ENCODE assay signal across 8 cellular contexts in the genomic region with DNA sequence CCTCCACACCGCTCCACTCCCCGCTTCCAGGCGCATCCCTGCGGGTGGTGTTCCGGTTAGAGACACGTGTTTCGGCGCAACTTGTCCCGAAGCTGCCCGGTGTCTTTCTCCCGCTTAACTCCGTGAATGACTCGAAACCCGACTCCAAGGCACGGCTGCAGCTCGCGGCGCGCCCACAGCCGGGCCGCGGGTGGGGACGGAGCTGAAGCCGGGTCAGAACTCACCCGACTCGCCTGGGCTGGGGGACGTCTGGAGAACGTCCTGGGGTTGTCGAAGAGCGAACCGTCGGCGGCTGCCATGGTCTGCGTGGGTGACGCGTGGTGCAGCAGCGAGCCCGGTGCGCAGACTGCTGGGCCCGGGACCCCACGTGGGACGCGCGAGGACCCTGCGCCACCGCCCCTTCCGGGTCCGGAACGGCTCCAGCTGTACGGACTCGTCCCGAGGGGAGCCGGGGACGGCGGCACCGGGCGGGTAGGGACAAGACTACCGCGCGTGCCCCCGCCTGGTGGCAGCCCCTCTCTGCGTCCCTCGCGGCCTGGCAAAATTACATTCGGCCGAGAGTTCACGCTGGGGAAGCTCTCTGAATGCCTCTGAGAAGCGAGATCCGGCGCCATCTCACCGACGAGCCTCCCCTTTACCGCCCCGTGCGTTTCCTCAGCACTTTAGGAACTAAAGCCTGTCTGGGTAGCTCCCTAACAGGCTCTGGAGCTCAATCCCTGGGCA. TPM values are rescaled to one million over a fixed set of nuclear protein-coding genes. Genes with fewer than 3 reads are reported as not detected.
DNase-seq lines count a peak whose midpoint lies in the region; ATAC-seq and TF ChIP-seq lines count a peak whose summit lies in the region.

A gene (minus strand): TSS at position 348 of the 723 bp plus-strand sequence. CDS start 49 bp downstream, at position 299.

- no peaks in the 10 kb centered on the region for H3K27me3 Mint-ChIP-seq in CD4-positive, CD25-positive, alpha-beta regulatory T cell
- H3K27me3 Mint-ChIP-seq in endothelial cell (ENCODE audit: unreplicated experiment) = peaks cover 8% of the 10 kb centered on the region

- H3K36me3 Mint-ChIP-seq in CD4-positive, CD25-positive, alpha-beta regulatory T cell = peaks cover 6% of the 10 kb centered on the region
- H3K36me3 Mint-ChIP-seq in endothelial cell (ENCODE audit: low read depth, unreplicated experiment) = peaks cover 5% of the 10 kb centered on the region

- no peaks in the 10 kb centered on the region for H3K27me3 ChIP-seq in CD4-positive, CD25-positive, alpha-beta regulatory T cell (ENCODE audit: control insufficient read depth, insufficient read depth, low read length)
- no peaks in the 10 kb centered on the region for H3K27me3 ChIP-seq in NT2/D1 (ENCODE audit: insufficient read depth, insufficient read length)

- peaks cover 42% of the 10 kb centered on the region for H3K4me1 ChIP-seq in CD4-positive, CD25-positive, alpha-beta regulatory T cell (ENCODE audit: control insufficient read depth, insufficient read depth, low read length, poor library complexity, severe bottlenecking)
- peaks cover 2% of the 10 kb centered on the region for H3K4me1 ChIP-seq in NT2/D1 (ENCODE audit: insufficient read depth, insufficient read length)

- H3K27ac Mint-ChIP-seq in CD4-positive, CD25-positive, alpha-beta regulatory T cell = peak within 1 kb of the TSS; percentile 93 to 97 (median 94)
- peak within 1 kb of the TSS; percentile 93 for H3K27ac Mint-ChIP-seq in endothelial cell (ENCODE audit: unreplicated experiment)

- no peaks in the 10 kb centered on the region for H3K36me3 ChIP-seq in CD4-positive, CD25-positive, alpha-beta regulatory T cell (ENCODE audit: control insufficient read depth, insufficient read depth, low read length)
- peaks cover 42% of the 10 kb centered on the region for H3K36me3 ChIP-seq in NT2/D1 (ENCODE audit: insufficient read depth, insufficient read length, low read length)

- DNase-seq in CD4-positive, CD25-positive, alpha-beta regulatory T cell = peak; percentile 84 to 92 (median 90)
- DNase-seq in NT2/D1 (ENCODE audit: low read depth, low spot score) = peak; percentile 68
- DNase-seq in activated CD8-positive, alpha-beta memory T cell treated with anti-CD3 and anti-CD28 coated beads, Interleukin-2, amount 50 U/mL, for 4 hours = peak; percentile 88
- peak; percentile 77 for DNase-seq in endothelial cell (ENCODE audit: low spot score)
- peak; percentile 86 for DNase-seq in midbrain (lab: John Stamatoyannopoulos, UW)
- peak; percentile 80 to 81 for DNase-seq in stimulated activated CD8-positive, alpha-beta memory T cell treated with anti-CD3 and anti-CD28 coated beads, Interleukin-15, amount 100 ng/mL, for 4 hours (ENCODE audit: low read depth in 2 of 2)

- H3K9me3 ChIP-seq in CD4-positive, CD25-positive, alpha-beta regulatory T cell (ENCODE audit: control insufficient read depth in 2 of 2, low read length in 2 of 2) = no peaks in the 10 kb centered on the region
- peaks cover 15% of the 10 kb centered on the region; the same call in 1 of the 2 replicates for H3K9me3 ChIP-seq in NT2/D1 (ENCODE audit: insufficient read depth, low read length)

- peaks cover 25 to 69% (median 41%) of the 10 kb centered on the region in 4 donors for H3K4me1 Mint-ChIP-seq in CD4-positive, CD25-positive, alpha-beta regulatory T cell
- peaks cover 32% of the 10 kb centered on the region for H3K4me1 Mint-ChIP-seq in endothelial cell (ENCODE audit: unreplicated experiment)

- no peak for TF ChIP-seq CTCF in endothelial cell (IDR thresholded peaks at IDR 0.05; ENCODE audit: unreplicated experiment)

- H3K9ac ChIP-seq in NT2/D1 (ENCODE audit: insufficient read length, low read depth) = peak within 1 kb of the TSS; percentile 99

- no peaks in the 10 kb centered on the region for H3K9me3 Mint-ChIP-seq in CD4-positive, CD25-positive, alpha-beta regulatory T cell
- no peaks in the 10 kb centered on the region for H3K9me3 Mint-ChIP-seq in endothelial cell (ENCODE audit: unreplicated experiment)

- peak within 1 kb of the TSS; percentile 97 for H3K27ac ChIP-seq in CD4-positive, CD25-positive, alpha-beta regulatory T cell (ENCODE audit: insufficient read depth, low read length, poor library complexity, severe bottlenecking)

- ATAC-seq in CD4-positive, CD25-positive, alpha-beta regulatory T cell (ENCODE audit: low read depth in 2 of 2) = peak; percentile 92 to 94
- ATAC-seq in GM19372 (IDR thresholded peaks at IDR 0.05; ENCODE audit: low read depth, unreplicated experiment) = peak; percentile 63
- ATAC-seq in HG03521 (IDR thresholded peaks at IDR 0.05; ENCODE audit: unreplicated experiment) = peak; percentile 80

- peak within 1 kb of the TSS; percentile 87 for H3K4me3 ChIP-seq in CD4-positive, CD25-positive, alpha-beta regulatory T cell (ENCODE audit: low read depth, low read length)
- peak within 1 kb of the TSS; percentile 100 for H3K4me3 ChIP-seq in NT2/D1 (ENCODE audit: insufficient read length, low read depth)

- H3K4me3 Mint-ChIP-seq in CD4-positive, CD25-positive, alpha-beta regulatory T cell = peak within 1 kb of the TSS; percentile 90 to 95 (median 94)
- H3K4me3 Mint-ChIP-seq in endothelial cell (ENCODE audit: unreplicated experiment) = peak within 1 kb of the TSS; percentile 98

RNA-seq across cellular contexts. Expression of the gene that starts here (rescaled TPM):
- 12.1 TPM for total RNA-seq in CD4-positive, CD25-positive, alpha-beta regulatory T cell
- polyA plus RNA-seq in CD4-positive, CD25-positive, alpha-beta regulatory T cell = 1 to 10 TPM; 7.1 to 7.4 (median 7.3) TPM
- 15.8 TPM for total RNA-seq in endothelial cell (ENCODE audit: unreplicated experiment)

Comparison
In these comparisons a context has a peak if more than half of its experiments do, and no peak if none do; other contexts are left out.
1. Peak in every context shown above with its lines: DNase-seq, ATAC-seq, H3K4me3 ChIP-seq and H3K27ac ChIP-seq.